7 cellular contexts compared by ENCODE assay signal in genomic region chr3:167880183-167880582, GRCh38.
"Had no signal": no experiment of that assay in that cellular context is flagged by ENCODE, and none has a peak within 500 bp of the region (broad histone marks: within the 10 kb centered on the region; RNA-seq: fewer than 3 reads in every experiment).

No MANE protein-coding gene starts in this region.

- H3K36me3 Mint-ChIP-seq: IgD-negative memory B cell had no signal

- FAIRE-seq: H1, H54, HTR-8/SVneo had no signal

- H3K4me2 ChIP-seq: GM23338 had no signal

- ATAC-seq: GM23338 had no signal

- H2AFZ ChIP-seq: GM23338 had no signal

- H3K4me3 Mint-ChIP-seq: GM23338, H9, IgD-negative memory B cell had no signal

- H3K27ac Mint-ChIP-seq: GM23338, H9, IgD-negative memory B cell had no signal

- DNase-seq: H9, HCEC 1CT had no signal

- H3K9me3 Mint-ChIP-seq: GM23338, H9, IgD-negative memory B cell had no signal

- H3K4me3 ChIP-seq: GM23338 had no signal
